In the genomic region with DNA sequence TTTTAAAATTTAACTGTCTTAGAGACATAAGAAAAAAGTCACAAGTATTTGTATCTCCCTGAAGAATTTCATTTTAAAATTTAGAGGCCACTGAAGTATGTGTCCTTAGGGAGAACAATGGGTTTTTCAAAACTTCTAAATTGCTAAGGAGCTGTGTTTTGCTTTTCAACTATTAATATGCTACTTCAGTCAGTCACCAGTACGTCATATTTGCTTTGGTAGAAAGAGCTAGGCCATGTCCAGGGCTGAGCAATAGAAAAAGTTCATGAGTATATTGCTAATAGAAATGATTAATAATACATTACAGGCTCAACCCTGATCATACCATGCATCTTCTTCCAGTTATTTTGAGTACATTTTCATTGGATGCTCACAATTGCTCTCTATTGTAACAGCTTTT, we compare ENCODE assay signal across 13 cellular contexts. TPM values are rescaled to one million over a fixed set of nuclear protein-coding genes. Genes with fewer than 3 reads are reported as not detected.
DNase-seq lines count a peak whose midpoint lies in the region; FAIRE-seq and TF ChIP-seq lines count a peak whose summit lies in the region.
"Had no signal": no experiment of that assay in that cellular context is flagged by ENCODE, and none has a peak within 500 bp of the region (broad histone marks: within the 10 kb centered on the region; RNA-seq: fewer than 3 reads in every experiment).

No MANE protein-coding gene starts in this region.

- no peak for FAIRE-seq in astrocyte (lab: Jason Lieb, UNC)

- peaks cover 31% of the 10 kb centered on the region for H3K79me2 ChIP-seq in astrocyte (ENCODE audit: insufficient read depth, low read length)

- no peak for DNase-seq in HFFc6
- no peak for DNase-seq in astrocyte (ENCODE audit: low read depth)
- peak; percentile 25 for DNase-seq in kidney tubule cell (ENCODE audit: low spot score)
- no peak for DNase-seq in stomach
- DNase-seq in WERI-Rb-1 = no peak
- no peak for DNase-seq in NCI-H1092 (lab: John Stamatoyannopoulos, UW)
- DNase-seq in LoVo (ENCODE audit: low spot score) = no peak
- DNase-seq: activated CD4-positive, alpha-beta T cell treated with anti-CD3 and anti-CD28 coated beads, Interleukin-2, amount 50 U/mL, for 1 hour; NCI-H446 treated with DMSO at 0.1 percent for 48 hours; ovary; stimulated activated naive CD4-positive, alpha-beta T cell; T-helper 1 cell had no signal

- H3K27ac Mint-ChIP-seq in HFFc6 (peak overlapping the region; percentile 92), astrocyte (ENCODE audit: unreplicated experiment) (no peak overlapping the region)
- H3K27ac Mint-ChIP-seq: IgD-negative memory B cell had no signal

- H3K27me3 Mint-ChIP-seq in HFFc6 (ENCODE audit: insufficient read depth) (no peaks in the 10 kb centered on the region; the same call in none of the 2 replicates), astrocyte (ENCODE audit: low read depth, unreplicated experiment) (peaks cover 2% of the 10 kb centered on the region)

- H3K9me3 ChIP-seq in astrocyte (ENCODE audit: insufficient read depth, low read depth, low read length) (no peaks in the 10 kb centered on the region), stomach (no peaks in the 10 kb centered on the region), WERI-Rb-1 (ENCODE audit: severe bottlenecking) (no peaks in the 10 kb centered on the region)
- H3K9me3 ChIP-seq: ovary had no signal

- TF ChIP-seq POLR2A in stomach (IDR thresholded peaks at IDR 0.05) = no peak

- H3K4me3 Mint-ChIP-seq in HFFc6 (peak overlapping the region; percentile 96), astrocyte (ENCODE audit: unreplicated experiment) (peak overlapping the region; percentile 30)

- H3K27me3 ChIP-seq in astrocyte (ENCODE audit: insufficient read depth, low read length) (no peaks in the 10 kb centered on the region), stomach (peaks cover 0 to 17% (median 4%) of the 10 kb centered on the region in 3 donors), WERI-Rb-1 (ENCODE audit: insufficient read depth, low read depth, severe bottlenecking) (no peaks in the 10 kb centered on the region)
- H3K27me3 ChIP-seq: ovary had no signal

- no peaks in the 10 kb centered on the region for H4K20me1 ChIP-seq in astrocyte (ENCODE audit: insufficient read depth, low read length)

- peak overlapping the region; percentile 83 for H3K4me2 ChIP-seq in astrocyte (ENCODE audit: low read length)

- TF ChIP-seq CTCF in HFFc6 (IDR thresholded peaks at IDR 0.05) (no peak), astrocyte (IDR thresholded peaks at IDR 0.05; ENCODE audit: insufficient read depth, low read depth, low read length) (no peak), stomach (IDR thresholded peaks at IDR 0.05) (no peak), WERI-Rb-1 (IDR thresholded peaks at IDR 0.05; ENCODE audit: low read depth, low read length) (no peak)

- peak overlapping the region; percentile 85 for H3K9ac ChIP-seq in astrocyte (ENCODE audit: low read length)

- H3K4me1 ChIP-seq in astrocyte (ENCODE audit: insufficient read depth, low read length) (peaks cover 10% of the 10 kb centered on the region), stomach (peaks cover 18 to 29% (median 21%) of the 10 kb centered on the region in 4 donors)

- H3K27ac ChIP-seq in astrocyte (ENCODE audit: low read depth, low read length) = peak overlapping the region; percentile 87
- H3K27ac ChIP-seq in stomach = peak overlapping the region in 3 of 5 donors; percentile 77 to 85 (median 80)
- no peak overlapping the region for H3K27ac ChIP-seq in WERI-Rb-1
- H3K27ac ChIP-seq: ovary had no signal

- H2AFZ ChIP-seq in astrocyte (ENCODE audit: low read depth, low read length) = peak overlapping the region; percentile 75

- H3K9me3 Mint-ChIP-seq in HFFc6 = no peaks in the 10 kb centered on the region
- no peaks in the 10 kb centered on the region for H3K9me3 Mint-ChIP-seq in astrocyte (ENCODE audit: unreplicated experiment)
- H3K9me3 Mint-ChIP-seq: IgD-negative memory B cell had no signal

- H3K36me3 Mint-ChIP-seq in HFFc6 (ENCODE audit: low read depth) (peaks cover 32% of the 10 kb centered on the region), astrocyte (ENCODE audit: low read depth, unreplicated experiment) (no peaks in the 10 kb centered on the region)
- H3K36me3 Mint-ChIP-seq: IgD-negative memory B cell had no signal

- no peak for TF ChIP-seq EP300 in stomach (IDR thresholded peaks at IDR 0.05)

- 56 to 90% (median 86%) methylated on average over 1 of the region's 1 CpG for WGBS in stomach, 5 donors

- intact Hi-C loops in stomach (cut with DNase I; ENCODE audit: low total_unique reads) = no loop called here

- H3K4me3 ChIP-seq in astrocyte (ENCODE audit: insufficient read depth, low read depth, low read length) = peak overlapping the region; percentile 71
- no peak overlapping the region for H3K4me3 ChIP-seq in stomach
- no peak overlapping the region for H3K4me3 ChIP-seq in WERI-Rb-1 (ENCODE audit: low read depth, low read length)

- H3K36me3 ChIP-seq in astrocyte (ENCODE audit: insufficient read depth, low read length) (no peaks in the 10 kb centered on the region), stomach (no peaks in the 10 kb centered on the region), WERI-Rb-1 (no peaks in the 10 kb centered on the region; the same call in 1 of the 2 replicates)
- H3K36me3 ChIP-seq: ovary had no signal

- H3K4me1 Mint-ChIP-seq in HFFc6 (ENCODE audit: low read depth) (peaks cover 85% of the 10 kb centered on the region), astrocyte (ENCODE audit: low read depth, unreplicated experiment) (peaks cover 8% of the 10 kb centered on the region)

RNA-seq across cellular contexts. Expression of a gene that starts 1.7 kb away (rescaled TPM):
- total RNA-seq in HFFc6 (2021; fragmentation: NEBNext Ultra II Directional; extraction: Animal tissue kit (Norgen Biotek cat#: 25700)) = 10 to 100 TPM; 53.3 to 72.0 (median 57.9) TPM
- 4.4 and 8.8 TPM in 2 replicates for total RNA-seq in astrocyte
- total RNA-seq in stomach = 10 to 100 TPM in 2 of 5 donors, 1 to 10 TPM in 2, not detected in 1; 1.8 to 44.9 (median 18.5) TPM
- 1 to 10 TPM; 1.2 to 3.0 (median 1.9) TPM for polyA plus RNA-seq in stomach
